Comparison of ENCODE assay signal across 12 cellular contexts in the genomic region with DNA sequence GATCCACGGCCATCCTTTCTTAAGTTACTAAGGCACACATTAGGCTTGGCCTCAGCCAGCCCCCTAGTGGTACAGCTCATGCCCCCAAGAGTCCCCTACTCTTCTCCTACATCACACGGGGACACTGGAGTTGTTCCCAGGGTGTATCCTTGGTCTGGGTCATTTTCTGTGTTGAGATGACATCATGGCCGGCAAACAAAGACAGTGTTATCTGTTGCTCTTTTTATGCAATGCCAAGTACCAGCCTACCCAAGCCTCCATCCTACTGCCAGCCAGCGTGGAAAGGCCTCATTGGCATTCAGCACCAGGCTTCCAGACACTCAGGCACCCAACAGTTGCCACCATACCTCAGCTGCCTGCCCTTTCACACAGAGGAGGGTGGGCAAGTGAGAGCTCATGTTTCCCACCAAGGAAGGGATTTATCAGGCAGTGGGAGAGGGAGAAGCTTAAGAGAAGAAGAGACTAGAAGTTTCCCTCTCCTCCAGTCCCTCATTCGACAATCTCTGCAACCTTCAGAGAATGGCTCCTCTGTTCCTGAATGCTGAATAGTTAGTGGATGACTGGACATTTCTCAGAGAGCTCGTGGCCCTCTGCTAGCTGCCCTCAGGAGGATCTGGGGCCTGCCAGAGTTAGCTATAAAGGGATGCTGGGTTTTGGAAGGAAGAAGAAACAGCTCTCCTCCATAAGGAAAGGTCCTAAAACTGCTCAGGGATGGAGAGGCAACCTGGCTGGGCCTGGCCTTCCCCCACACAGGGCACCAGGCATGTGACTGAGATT. TPM values are rescaled to one million over a fixed set of nuclear protein-coding genes. Genes with fewer than 3 reads are reported as not detected.
DNase-seq lines count a peak whose midpoint lies in the region; ATAC-seq and TF ChIP-seq lines count a peak whose summit lies in the region.
"Had no signal": no experiment of that assay in that cellular context is flagged by ENCODE, and none has a peak within 500 bp of the region (broad histone marks: within the 10 kb centered on the region; RNA-seq: fewer than 3 reads in every experiment).

No MANE protein-coding gene starts in this region.

- H3K9me2 ChIP-seq in GM23338 (ENCODE audit: insufficient read depth): peaks cover 10% of the 10 kb centered on the region

- H3F3A ChIP-seq in GM23338 (replicated peaks; ENCODE audit: low read depth): no peaks in the 10 kb centered on the region

- H3K79me2 ChIP-seq in GM23338 (replicated peaks; ENCODE audit: insufficient read depth): no peaks in the 10 kb centered on the region

- H3K9me3 Mint-ChIP-seq in GM23338 (peaks cover 6% of the 10 kb centered on the region), progenitor cell of endocrine pancreas (ENCODE audit: low read depth) (no peaks in the 10 kb centered on the region)
- H3K9me3 Mint-ChIP-seq: activated CD8-positive, alpha-beta T cell treated with anti-CD3 and anti-CD28 coated beads for 36 hours had no signal

- peak; percentile 73 for DNase-seq in GM23338 (ENCODE audit: low spot score)
- no peak for DNase-seq in RWPE1 (ENCODE audit: low spot score)
- DNase-seq in fibroblast of the aortic adventitia (ENCODE audit: low read depth): no peak
- no peak for DNase-seq in progenitor cell of endocrine pancreas (ENCODE audit: low spot score, unreplicated experiment)
- no peak for DNase-seq in Kasumi-1 (lab: John Stamatoyannopoulos, UW)
- no peak for DNase-seq in activated naive CD4-positive, alpha-beta T cell (lab: John Stamatoyannopoulos, UW)
- DNase-seq in SIG-M5 treated with dmso at 0.1 percent for 504 hours (lab: John Stamatoyannopoulos, UW; ENCODE audit: unreplicated experiment): no peak
- DNase-seq: activated CD8-positive, alpha-beta T cell treated with anti-CD3 and anti-CD28 coated beads for 36 hours; DMS53; SIG-M5; stimulated activated CD4-positive, alpha-beta T cell treated with anti-CD3 and anti-CD28 coated beads, Interleukin-15, amount 100 ng/mL, for 24 hours had no signal

- no peaks in the 10 kb centered on the region for H3K36me3 ChIP-seq in GM23338 (ENCODE audit: insufficient read depth)

- no peak overlapping the region for H3K4me2 ChIP-seq in GM23338

- no peak overlapping the region for H3K4me3 ChIP-seq in GM23338
- H3K4me3 ChIP-seq in fibroblast of the aortic adventitia (ENCODE audit: low read depth, low read length): no peak overlapping the region

- CTCF ChIA-PET in RWPE1 (lab: Yijun Ruan, JAX): interaction anchor here (0.6 kb wide), 1 partner anchor 823 kb away, joined by 3 read pairs; no protein-coding TSS in a partner anchor

- H3K27me3 ChIP-seq in GM23338 (ENCODE audit: insufficient read depth): no peaks in the 10 kb centered on the region

- peak; percentile 69 to 73 for TF ChIP-seq CTCF in GM23338 (conservative IDR thresholded peaks at IDR 0.05; ENCODE audit: low read depth in 2 of 2)
- TF ChIP-seq CTCF in RWPE1 (conservative IDR thresholded peaks at IDR 0.05; ENCODE audit: low read depth): no peak
- peak; percentile 15 for TF ChIP-seq CTCF in fibroblast of the aortic adventitia (IDR thresholded peaks at IDR 0.05; ENCODE audit: insufficient read depth, low read length)
- TF ChIP-seq CTCF in progenitor cell of endocrine pancreas (IDR thresholded peaks at IDR 0.05; ENCODE audit: unreplicated experiment): peak; percentile 35

- H3K27me3 Mint-ChIP-seq in GM23338 (ENCODE audit: insufficient read depth, low read depth, poor library complexity) (peaks cover 5% of the 10 kb centered on the region), progenitor cell of endocrine pancreas (no peaks in the 10 kb centered on the region)
- H3K27me3 Mint-ChIP-seq: activated CD8-positive, alpha-beta T cell treated with anti-CD3 and anti-CD28 coated beads for 36 hours had no signal

- peak overlapping the region; percentile 1 for H2AFZ ChIP-seq in GM23338

- POLR2A ChIA-PET in RWPE1 (lab: Yijun Ruan, JAX; ENCODE audit: low non-redundant PET): no interaction called here

- no peaks in the 10 kb centered on the region for H4K20me1 ChIP-seq in GM23338 (replicated peaks; ENCODE audit: insufficient read depth)

- H3K27ac Mint-ChIP-seq in GM23338: no peak overlapping the region
- H3K27ac Mint-ChIP-seq in progenitor cell of endocrine pancreas: no peak overlapping the region
- H3K27ac Mint-ChIP-seq: activated CD8-positive, alpha-beta T cell treated with anti-CD3 and anti-CD28 coated beads for 36 hours had no signal

- peaks cover 7% of the 10 kb centered on the region for H3K36me3 Mint-ChIP-seq in GM23338 (ENCODE audit: low read depth)
- H3K36me3 Mint-ChIP-seq in progenitor cell of endocrine pancreas (ENCODE audit: insufficient read depth): no peaks in the 10 kb centered on the region

- H3K4me3 Mint-ChIP-seq in GM23338: no peak overlapping the region
- no peak overlapping the region for H3K4me3 Mint-ChIP-seq in progenitor cell of endocrine pancreas (ENCODE audit: low read depth)
- H3K4me3 Mint-ChIP-seq: activated CD8-positive, alpha-beta T cell treated with anti-CD3 and anti-CD28 coated beads for 36 hours had no signal

- peaks cover 15% of the 10 kb centered on the region for H3K4me1 Mint-ChIP-seq in GM23338
- H3K4me1 Mint-ChIP-seq in progenitor cell of endocrine pancreas (ENCODE audit: low read depth): no peaks in the 10 kb centered on the region

- no peak overlapping the region for H3K27ac ChIP-seq in GM23338 (ENCODE audit: low read depth)
- H3K27ac ChIP-seq in RWPE1: peak overlapping the region; percentile 4; the same call in 1 of the 2 replicates

- no peaks in the 10 kb centered on the region; the same call in none of the 2 replicates for H3K4me1 ChIP-seq in GM23338 (ENCODE audit: insufficient read depth)

- peak; percentile 97 for ATAC-seq in GM23338
- ATAC-seq in GM19452 (IDR thresholded peaks at IDR 0.05; ENCODE audit: unreplicated experiment): no peak
- ATAC-seq: activated CD8-positive, alpha-beta T cell treated with anti-CD3 and anti-CD28 coated beads for 36 hours had no signal

TF ChIP-seq in GM23338, 12 proteins besides CTCF, POLR2A, EP300 and RAD21 (continues in another document):
- TF ChIP-seq POLR2AphosphoS5 (IDR thresholded peaks at IDR 0.05; ENCODE audit: low read depth): no peak
- no peak for TF ChIP-seq ZNF114 (CRISPR knock-in tag; IDR thresholded peaks at IDR 0.05)
- no peak for TF ChIP-seq STAT1 (IDR thresholded peaks at IDR 0.05; ENCODE audit: unreplicated experiment)
- TF ChIP-seq ZNF331 (CRISPR knock-in tag; IDR thresholded peaks at IDR 0.05; ENCODE audit: low read depth): no peak
- no peak for TF ChIP-seq REST (IDR thresholded peaks at IDR 0.05; ENCODE audit: unreplicated experiment)
- TF ChIP-seq EZH2phosphoT487 (IDR thresholded peaks at IDR 0.05; ENCODE audit: unreplicated experiment): no peak
- no peak for TF ChIP-seq CREB1 (CRISPR knock-in tag; IDR thresholded peaks at IDR 0.05; ENCODE audit: low read depth)
- TF ChIP-seq, protein P1, sequence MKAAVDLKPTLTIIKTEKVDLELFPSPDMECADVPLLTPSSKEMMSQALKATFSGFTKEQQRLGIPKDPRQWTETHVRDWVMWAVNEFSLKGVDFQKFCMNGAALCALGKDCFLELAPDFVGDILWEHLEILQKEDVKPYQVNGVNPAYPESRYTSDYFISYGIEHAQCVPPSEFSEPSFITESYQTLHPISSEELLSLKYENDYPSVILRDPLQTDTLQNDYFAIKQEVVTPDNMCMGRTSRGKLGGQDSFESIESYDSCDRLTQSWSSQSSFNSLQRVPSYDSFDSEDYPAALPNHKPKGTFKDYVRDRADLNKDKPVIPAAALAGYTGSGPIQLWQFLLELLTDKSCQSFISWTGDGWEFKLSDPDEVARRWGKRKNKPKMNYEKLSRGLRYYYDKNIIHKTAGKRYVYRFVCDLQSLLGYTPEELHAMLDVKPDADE (IDR thresholded peaks at IDR 0.05): no peak

RNA-seq across cellular contexts. Expression of gene CBR1, which starts 17.7 kb away (rescaled TPM):
- total RNA-seq in GM23338 (2014; rRNA removed; shearing (Covaris generic)): 487 and 499 TPM in 2 replicates
- 273 and 285 TPM in 2 replicates for polyA plus RNA-seq in GM23338 (2016; fragmentation: Nextera tagmentation; extraction: Ambion mirVana)
- 82.4 and 95.0 TPM in 2 replicates for total RNA-seq in fibroblast of the aortic adventitia (ENCODE audit: low replicate concordance)
- total RNA-seq in progenitor cell of endocrine pancreas: 13.2 and 13.5 TPM in 2 replicates

RNA-seq across cellular contexts. Expression of gene SETD4, which starts 27.2 kb away (rescaled TPM):
- 33.8 and 45.1 TPM in 2 replicates for total RNA-seq in GM23338 (2014; rRNA removed; shearing (Covaris generic))
- 32.5 and 33.1 TPM in 2 replicates for polyA plus RNA-seq in GM23338 (2016; fragmentation: Nextera tagmentation; extraction: Ambion mirVana)
- total RNA-seq in fibroblast of the aortic adventitia (ENCODE audit: low replicate concordance) (21.4 and 22.8 TPM in 2 replicates), progenitor cell of endocrine pancreas (45.8 and 45.9 TPM in 2 replicates)

RNA-seq across cellular contexts. Expression of gene CBR3, which starts 47.3 kb away (rescaled TPM):
- total RNA-seq in GM23338 (2014; rRNA removed; shearing (Covaris generic)): 4.0 and 4.6 TPM in 2 replicates
- 8.2 and 8.7 TPM in 2 replicates for polyA plus RNA-seq in GM23338 (2016; fragmentation: Nextera tagmentation; extraction: Ambion mirVana)
- 27.9 and 29.4 TPM in 2 replicates for total RNA-seq in fibroblast of the aortic adventitia (ENCODE audit: low replicate concordance)
- total RNA-seq in progenitor cell of endocrine pancreas: not detected in 2 replicates
